ENCODE assay signal across 16 cellular contexts in the genomic region with DNA sequence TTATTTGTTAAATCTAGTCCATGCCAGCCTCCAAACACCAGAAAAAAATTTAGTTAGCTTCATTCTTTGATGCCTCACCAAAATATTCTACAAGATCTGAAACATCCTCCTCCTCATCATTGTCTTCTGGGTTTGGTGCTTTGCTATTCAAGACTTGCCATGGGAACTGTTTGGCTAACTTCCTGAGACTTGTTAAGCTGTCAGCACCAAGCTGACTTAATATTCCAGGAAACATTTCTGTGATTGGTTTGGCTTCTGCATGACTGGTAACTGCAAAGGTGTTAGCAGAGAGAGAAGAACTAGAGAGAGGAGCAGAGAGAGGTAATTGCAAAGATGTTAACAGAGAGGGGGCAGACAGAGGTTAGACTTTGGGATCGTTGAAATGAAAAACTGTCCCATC.
A peak's percentile ranks its signal among the peaks of the same experiment; 100 is the strongest.
DNase-seq lines count a peak whose midpoint lies in the region; ATAC-seq and TF ChIP-seq lines count a peak whose summit lies in the region.
"Had no signal": no experiment of that assay in that cellular context is flagged by ENCODE, and none has a peak within 500 bp of the region (broad histone marks: within the 10 kb centered on the region; RNA-seq: fewer than 3 reads in every experiment).

No MANE protein-coding gene starts in this region.

- H3K4me3 ChIP-seq in left ventricle myocardium inferior = no peak overlapping the region
- no peak overlapping the region for H3K4me3 ChIP-seq in skin epidermis
- H3K4me3 ChIP-seq: body of pancreas, SJCRH30 had no signal

- H3K9me3 Mint-ChIP-seq in HFFc6 (no peaks in the 10 kb centered on the region), chondrocyte (ENCODE audit: low read depth) (no peaks in the 10 kb centered on the region)
- H3K9me3 Mint-ChIP-seq: activated B cell treated with CpG ODN at 0.5 μM for 24 hours; activated naive CD4-positive, alpha-beta T cell treated with anti-CD3 and anti-CD28 coated beads, Interleukin-2, amount 50 U/mL, for 72 hours; activated T-cell treated with anti-CD3 and anti-CD28 coated beads, Interleukin-2, amount 50 U/mL, for 72 hours; neural crest cell had no signal

- H3K27ac Mint-ChIP-seq in HFFc6 = no peak overlapping the region
- H3K27ac Mint-ChIP-seq in chondrocyte (ENCODE audit: unreplicated experiment) = peak overlapping the region; percentile 87
- H3K27ac Mint-ChIP-seq: activated B cell treated with CpG ODN at 0.5 μM for 24 hours; activated naive CD4-positive, alpha-beta T cell treated with anti-CD3 and anti-CD28 coated beads, Interleukin-2, amount 50 U/mL, for 72 hours; activated T-cell treated with anti-CD3 and anti-CD28 coated beads, Interleukin-2, amount 50 U/mL, for 72 hours had no signal

- H3K4me3 Mint-ChIP-seq in HFFc6 (no peak overlapping the region), chondrocyte (ENCODE audit: unreplicated experiment) (no peak overlapping the region)
- H3K4me3 Mint-ChIP-seq: activated B cell treated with CpG ODN at 0.5 μM for 24 hours; activated T-cell treated with anti-CD3 and anti-CD28 coated beads, Interleukin-2, amount 50 U/mL, for 72 hours; neural crest cell had no signal

- DNase-seq in HFFc6 = peak; percentile 39
- no peak for DNase-seq in chondrocyte (ENCODE audit: low spot score)
- DNase-seq in left ventricle myocardium inferior = no peak
- no peak for DNase-seq in hippocampal formation (lab: John Stamatoyannopoulos, UW)
- no peak for DNase-seq in globus pallidus (ENCODE audit: low spot score)
- DNase-seq: activated B cell treated with CpG ODN at 0.5 μM for 24 hours; activated T-cell treated with anti-CD3 and anti-CD28 coated beads, Interleukin-2, amount 50 U/mL, for 72 hours; body of pancreas; Kasumi-1; kidney; SJCRH30 had no signal

- H3K36me3 Mint-ChIP-seq in HFFc6 (ENCODE audit: low read depth) = no peaks in the 10 kb centered on the region
- H3K36me3 Mint-ChIP-seq in chondrocyte (ENCODE audit: low read depth) = no peaks in the 10 kb centered on the region
- H3K36me3 Mint-ChIP-seq: activated naive CD4-positive, alpha-beta T cell treated with anti-CD3 and anti-CD28 coated beads, Interleukin-2, amount 50 U/mL, for 72 hours had no signal

- H3K36me3 ChIP-seq in left ventricle myocardium inferior = no peaks in the 10 kb centered on the region
- H3K36me3 ChIP-seq: SJCRH30 had no signal

- H3K4me1 Mint-ChIP-seq in HFFc6 (ENCODE audit: low read depth) = peaks cover 18% of the 10 kb centered on the region
- peaks cover 30% of the 10 kb centered on the region for H3K4me1 Mint-ChIP-seq in chondrocyte (ENCODE audit: low read depth)
- H3K4me1 Mint-ChIP-seq: activated B cell treated with CpG ODN at 0.5 μM for 24 hours, neural crest cell had no signal

- ATAC-seq in HG03432 (IDR thresholded peaks at IDR 0.05; ENCODE audit: unreplicated experiment) = no peak
- ATAC-seq: activated naive CD4-positive, alpha-beta T cell treated with anti-CD3 and anti-CD28 coated beads, Interleukin-2, amount 50 U/mL, for 72 hours; activated T-cell treated with anti-CD3 and anti-CD28 coated beads, Interleukin-2, amount 50 U/mL, for 72 hours; body of pancreas; sciatic nerve had no signal

- intact Hi-C loops in left ventricle myocardium inferior (cut with micrococcal nuclease) = no loop called here

- no peaks in the 10 kb centered on the region for H3K27me3 Mint-ChIP-seq in HFFc6 (ENCODE audit: insufficient read depth)
- no peaks in the 10 kb centered on the region for H3K27me3 Mint-ChIP-seq in chondrocyte (ENCODE audit: low read depth)

- peaks cover 53% of the 10 kb centered on the region for H3K4me1 ChIP-seq in left ventricle myocardium inferior
- H3K4me1 ChIP-seq: body of pancreas had no signal

- no peak for TF ChIP-seq CTCF in HFFc6 (IDR thresholded peaks at IDR 0.05)
- TF ChIP-seq CTCF in chondrocyte (IDR thresholded peaks at IDR 0.05) = no peak
- TF ChIP-seq CTCF in left ventricle myocardium inferior (IDR thresholded peaks at IDR 0.05; ENCODE audit: borderline replicate concordance) = no peak

- H3K27me3 ChIP-seq in left ventricle myocardium inferior (ENCODE audit: low read depth) = no peaks in the 10 kb centered on the region
- H3K27me3 ChIP-seq: body of pancreas, SJCRH30 had no signal

- H3K27ac ChIP-seq in left ventricle myocardium inferior (replicated peaks) (peak overlapping the region; percentile 59), skin epidermis (peak overlapping the region in 13 of 21 experiments; percentile 7 to 65 (median 47))
- H3K27ac ChIP-seq: body of pancreas, SJCRH30 had no signal

- H3K9me3 ChIP-seq in left ventricle myocardium inferior (replicated peaks) = no peaks in the 10 kb centered on the region
- H3K9me3 ChIP-seq: body of pancreas, SJCRH30 had no signal
